ENCODE assay signal across 1 cellular context in genomic region chr5:177470759-177471536, GRCh38.
TF ChIP-seq lines count a peak whose summit lies in the region.

No MANE protein-coding gene starts in this region.

TF ChIP-seq in HEK293, 187 proteins besides CTCF, POLR2A, EP300 and RAD21 (continued from another document):
- no peak for TF ChIP-seq PRDM2 (tag by site-specific recombination; IDR thresholded peaks at IDR 0.05; ENCODE audit: borderline replicate concordance)
TF ChIP-seq in HEK293: peak in this region for 1.
